Comparison of ENCODE assay signal across 20 cellular contexts in genomic region chr1:241742084-241742483, GRCh38.
"Had no signal": no experiment of that assay in that cellular context is flagged by ENCODE, and none has a peak within 500 bp of the region (broad histone marks: within the 10 kb centered on the region; RNA-seq: fewer than 3 reads in every experiment).

No MANE protein-coding gene starts in this region.

- ATAC-seq: gastrocnemius medialis, heart right ventricle, left cardiac atrium, left lung, left ventricle myocardium superior, lower lobe of right lung, mucosa of descending colon had no signal

- H3K4me3 ChIP-seq: coronary artery, dorsolateral prefrontal cortex, esophagus muscularis mucosa, gastrocnemius medialis, heart right ventricle, left lung, lower lobe of right lung, mucosa of descending colon had no signal

- DNase-seq: dermis blood vessel endothelial cell; dorsolateral prefrontal cortex; effector CD4-positive, alpha-beta T cell; effector memory CD4-positive, alpha-beta T cell; foreskin fibroblast; foreskin melanocyte; gastrocnemius medialis; glutamatergic neuron; head of caudate nucleus; heart right ventricle; hippocampal formation; left cardiac atrium; left lung; left ventricle myocardium superior; lower lobe of right lung; mesenchymal stem cell; mucosa of descending colon; naive B cell had no signal
